12 cellular contexts compared by ENCODE assay signal in the genomic region with DNA sequence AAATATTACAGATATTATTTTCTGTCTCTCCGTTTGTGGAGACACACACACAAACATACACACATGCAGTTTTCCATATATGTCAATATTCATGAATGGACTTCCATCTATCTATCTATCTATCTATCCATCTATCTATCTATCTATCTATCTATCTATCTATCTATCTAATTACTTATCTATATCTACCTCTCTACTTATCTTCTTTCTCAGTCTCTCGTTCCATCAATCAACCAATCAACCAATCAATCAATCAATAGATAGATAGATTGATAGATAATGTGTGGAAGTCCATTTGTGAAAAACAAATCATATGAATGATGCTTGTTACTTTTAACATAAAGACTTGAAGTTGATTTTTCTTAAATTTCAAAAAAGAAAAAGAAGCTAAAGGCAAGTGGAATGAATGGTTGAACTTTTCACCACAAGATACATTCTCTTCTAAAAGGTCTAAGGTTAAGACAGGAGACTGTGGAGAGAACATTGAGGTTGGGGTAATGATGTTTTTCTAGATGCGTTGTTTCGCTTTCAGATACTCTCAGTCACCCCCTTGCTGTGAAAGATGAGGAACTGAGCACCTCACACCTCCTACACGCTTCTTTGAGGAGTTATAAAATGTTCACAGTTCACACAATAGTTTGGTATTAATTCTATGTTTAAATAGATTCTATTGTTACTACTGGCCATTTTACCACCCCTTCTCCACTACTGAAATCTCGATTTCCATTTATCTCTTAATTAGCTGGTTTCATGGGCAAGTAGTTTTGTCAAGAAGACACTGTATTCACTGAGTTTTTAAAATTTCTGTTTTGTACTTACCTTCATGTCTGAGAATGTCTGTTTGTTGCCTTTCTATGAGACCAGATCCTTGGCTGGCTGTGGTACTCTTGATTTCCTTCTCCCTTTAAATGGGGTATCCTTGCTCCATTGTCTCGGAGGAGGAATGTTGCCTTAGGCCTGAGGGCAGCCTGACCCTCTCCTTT.
DNase-seq lines count a peak whose midpoint lies in the region; ATAC-seq lines count a peak whose summit lies in the region.
"Had no signal": no experiment of that assay in that cellular context is flagged by ENCODE, and none has a peak within 500 bp of the region (broad histone marks: within the 10 kb centered on the region; RNA-seq: fewer than 3 reads in every experiment).

No MANE protein-coding gene starts in this region.

- H3K18ac ChIP-seq in mesendoderm (ENCODE audit: low read length): no peak overlapping the region

- WGBS in mesendoderm (ENCODE audit: extremely low coverage, insufficient coverage, low lambda C conversion rate): 100% methylated on average over 1 of the region's 7 CpGs

- H3K4me1 ChIP-seq in mesendoderm (ENCODE audit: control insufficient read depth, low read depth, low read length): no peaks in the 10 kb centered on the region

- peak; percentile 27 for DNase-seq in T-helper 2 cell treated with Interferon-gamma antibody and Interleukin-4, amounts not matched to agents 5 μg/mL and 100 μg/mL, for 36 hours (ENCODE audit: low spot score)
- DNase-seq in Right ventricle myocardium inferior (ENCODE audit: missing footprints) (no peak), mesendoderm (no peak), caudate nucleus (lab: John Stamatoyannopoulos, UW) (no peak), SIG-M5 (lab: John Stamatoyannopoulos, UW) (no peak)
- DNase-seq: foreskin melanocyte, NCI-H187 treated with DMSO at 0.1 percent for 48 hours, RPMI8226 had no signal

- intact Hi-C loops in Right ventricle myocardium inferior (cut with DNase I): no loop called here

- H3K4me2 ChIP-seq in mesendoderm (ENCODE audit: low read length): no peak overlapping the region

- no peak overlapping the region for H3K23ac ChIP-seq in mesendoderm (ENCODE audit: low read length)

- no peak overlapping the region for H3K4me3 ChIP-seq in mesendoderm (ENCODE audit: low read length)
- H3K4me3 ChIP-seq: cardiac muscle cell had no signal

- H3K36me3 ChIP-seq in mesendoderm (ENCODE audit: control insufficient read depth, insufficient read depth, low read length): no peaks in the 10 kb centered on the region
- H3K36me3 ChIP-seq: cardiac muscle cell had no signal

- H3K27ac Mint-ChIP-seq in T-helper 2 cell treated with Interferon-gamma antibody and Interleukin-4, amounts not matched to agents 5 μg/mL and 100 μg/mL, for 36 hours: no peak overlapping the region

- ATAC-seq in GM18519 (IDR thresholded peaks at IDR 0.05; ENCODE audit: low FRiP score, unreplicated experiment): peak; percentile 72
- peak; percentile 84 for ATAC-seq in GM19455 (IDR thresholded peaks at IDR 0.05; ENCODE audit: unreplicated experiment)
- peak; percentile 88 for ATAC-seq in HG02973 (IDR thresholded peaks at IDR 0.05; ENCODE audit: unreplicated experiment)
- no peak for ATAC-seq in Right ventricle myocardium inferior

- H2BK5ac ChIP-seq in mesendoderm (ENCODE audit: low read length): no peak overlapping the region

- H3K4me3 Mint-ChIP-seq in T-helper 2 cell treated with Interferon-gamma antibody and Interleukin-4, amounts not matched to agents 5 μg/mL and 100 μg/mL, for 36 hours: no peak overlapping the region

- H3K4ac ChIP-seq in mesendoderm (ENCODE audit: low read depth, low read length): no peak overlapping the region

- H3K79me2 ChIP-seq in mesendoderm (ENCODE audit: control insufficient read depth, insufficient read depth, low read length): no peaks in the 10 kb centered on the region

- H3K9me3 Mint-ChIP-seq in T-helper 2 cell treated with Interferon-gamma antibody and Interleukin-4, amounts not matched to agents 5 μg/mL and 100 μg/mL, for 36 hours: peaks cover 15% of the 10 kb centered on the region

- no peak overlapping the region for H4K5ac ChIP-seq in mesendoderm (ENCODE audit: low read length)

- H3K27ac ChIP-seq in mesendoderm (ENCODE audit: low read depth, low read length) (no peak overlapping the region), caudate nucleus (ENCODE audit: low read depth, low read length) (no peak overlapping the region)
- H3K27ac ChIP-seq: cardiac muscle cell had no signal

- peaks cover 5% of the 10 kb centered on the region for H3K27me3 Mint-ChIP-seq in T-helper 2 cell treated with Interferon-gamma antibody and Interleukin-4, amounts not matched to agents 5 μg/mL and 100 μg/mL, for 36 hours (ENCODE audit: low read depth)

- H3K79me1 ChIP-seq in mesendoderm (ENCODE audit: low read length): no peaks in the 10 kb centered on the region

- no peak overlapping the region for H3K9ac ChIP-seq in mesendoderm (ENCODE audit: low read length)

- no peak overlapping the region for H2BK15ac ChIP-seq in mesendoderm (replicated peaks; ENCODE audit: low read depth)

- no peak overlapping the region for H2AK5ac ChIP-seq in mesendoderm (ENCODE audit: low read length)

- no peaks in the 10 kb centered on the region for H3K27me3 ChIP-seq in mesendoderm (ENCODE audit: insufficient read depth, low read length, poor library complexity)
- H3K27me3 ChIP-seq: cardiac muscle cell had no signal

- H2BK120ac ChIP-seq in mesendoderm (ENCODE audit: low read depth, low read length): no peak overlapping the region

- H3K4me1 Mint-ChIP-seq in T-helper 2 cell treated with Interferon-gamma antibody and Interleukin-4, amounts not matched to agents 5 μg/mL and 100 μg/mL, for 36 hours (ENCODE audit: low read depth): peaks cover 9% of the 10 kb centered on the region

- H3K56ac ChIP-seq in mesendoderm (ENCODE audit: low read length): no peak overlapping the region

- H4K8ac ChIP-seq in mesendoderm (ENCODE audit: low read depth, low read length): no peak overlapping the region

- H3K36me3 Mint-ChIP-seq in T-helper 2 cell treated with Interferon-gamma antibody and Interleukin-4, amounts not matched to agents 5 μg/mL and 100 μg/mL, for 36 hours (ENCODE audit: low read depth): peaks cover 4% of the 10 kb centered on the region
